Comparison of ENCODE assay signal across 24 cellular contexts in genomic region chr5:95969055-95969454, GRCh38. TPM values are rescaled to one million over a fixed set of nuclear protein-coding genes. Genes with fewer than 3 reads are reported as not detected.
A peak's percentile ranks its signal among the peaks of the same experiment; 100 is the strongest.
DNase-seq lines count a peak whose midpoint lies in the region; ATAC-seq, FAIRE-seq and TF ChIP-seq lines count a peak whose summit lies in the region.
"Had no signal": no experiment of that assay in that cellular context is flagged by ENCODE, and none has a peak within 500 bp of the region (broad histone marks: within the 10 kb centered on the region; RNA-seq: fewer than 3 reads in every experiment).

No MANE protein-coding gene starts in this region.

- TF ChIP-seq POLR2A in IMR-90 (IDR thresholded peaks at IDR 0.05; ENCODE audit: low read depth, low read length) (no peak), HepG2 (IDR thresholded peaks at IDR 0.05; ENCODE audit: insufficient read depth in 1 of 2, low read depth in 2 of 2, low read length in 2 of 2) (no peak), transverse colon (IDR thresholded peaks at IDR 0.05) (no peak)

- H2BK120ac ChIP-seq in IMR-90 (ENCODE audit: low read depth, low read length): no peak overlapping the region

- H4K5ac ChIP-seq in IMR-90 (ENCODE audit: low read depth, low read length): no peak overlapping the region; the same call in 1 of the 2 replicates

- H2AFZ ChIP-seq in IMR-90 (replicated peaks; ENCODE audit: low read length, poor library complexity) (no peak overlapping the region), HepG2 (ENCODE audit: low read length) (no peak overlapping the region)

- no peak overlapping the region for H4K8ac ChIP-seq in IMR-90 (ENCODE audit: low read depth in 2 of 2, low read length in 2 of 2)

- TF ChIP-seq CTCF in IMR-90 (conservative IDR thresholded peaks at IDR 0.05; ENCODE audit: low read depth, low read length) (no peak), HepG2 (CRISPR knock-in tag; IDR thresholded peaks at IDR 0.05) (no peak), mucosa of descending colon (IDR thresholded peaks at IDR 0.05) (no peak), tibial artery (IDR thresholded peaks at IDR 0.05) (no peak), transverse colon (IDR thresholded peaks at IDR 0.05) (no peak)

- no peak overlapping the region for H3K14ac ChIP-seq in IMR-90 (replicated peaks; ENCODE audit: low read depth, low read length)

- H4K91ac ChIP-seq in IMR-90 (ENCODE audit: insufficient read depth, low read depth, low read length): no peak overlapping the region

- dilution Hi-C loops in IMR-90 (cut with HindIII; ENCODE audit: low sequenced_read_pairs, unreplicated experiment): no loop called here

- H3K56ac ChIP-seq in IMR-90 (ENCODE audit: extremely low read depth, insufficient read depth, low read length): no peak overlapping the region

- H2BK20ac ChIP-seq in IMR-90 (ENCODE audit: low read depth, low read length): no peak overlapping the region

- 0 out of 3 replicates have a peak overlapping the region, but pooled peaks have one; percentile 11 for H2BK15ac ChIP-seq in IMR-90 (ENCODE audit: low read depth, low read length)

- TF ChIP-seq EP300 in HepG2 (IDR thresholded peaks at IDR 0.05; ENCODE audit: low read depth in 2 of 2, low read length in 2 of 2): 0 out of 4 replicates have a peak, but pooled peaks of 1 of the 2 experiments have one; percentile 5
- TF ChIP-seq EP300 in HepG2 (CRISPR knock-in tag; IDR thresholded peaks at IDR 0.05; ENCODE audit: borderline replicate concordance): no peak
- no peak for TF ChIP-seq EP300 in transverse colon (IDR thresholded peaks at IDR 0.05; ENCODE audit: low read depth)

- H3K9ac ChIP-seq in IMR-90 (ENCODE audit: low read depth, low read length) (no peak overlapping the region), HepG2 (ENCODE audit: insufficient read depth, low read depth, low read length) (peak overlapping the region; percentile 16; the same call in 1 of the 2 replicates)
- H3K9ac ChIP-seq: BLaER1 had no signal

- peaks cover 29% of the 10 kb centered on the region for H3K79me2 ChIP-seq in HepG2 (ENCODE audit: insufficient read depth, low read length)

- H3K36me3 ChIP-seq in IMR-90 (ENCODE audit: control insufficient read depth, insufficient read depth, low read length): no peaks in the 10 kb centered on the region
- no peaks in the 10 kb centered on the region for H3K36me3 ChIP-seq in HepG2 (replicated peaks in 1 of 2; ENCODE audit: control insufficient read depth in 1 of 2, insufficient read depth in 2 of 2, low read length in 2 of 2)
- H3K36me3 ChIP-seq in mucosa of descending colon (ENCODE audit: low read depth): no peaks in the 10 kb centered on the region
- no peaks in the 10 kb centered on the region for H3K36me3 ChIP-seq in small intestine (ENCODE audit: control insufficient read depth in 2 of 2, insufficient read depth in 2 of 2, low read length in 2 of 2)
- no peaks in the 10 kb centered on the region for H3K36me3 ChIP-seq in tibial artery
- H3K36me3 ChIP-seq in transverse colon: no peaks in the 10 kb centered on the region
- H3K36me3 ChIP-seq: BLaER1, HAP-1 had no signal

- H3K27ac ChIP-seq in IMR-90 (ENCODE audit: insufficient read depth, low read length) (no peak overlapping the region), HepG2 (ENCODE audit: extremely low read length, insufficient read depth, low read length) (peak overlapping the region; percentile 63), small intestine (ENCODE audit: low read depth in 1 of 2, low read length in 1 of 2) (no peak overlapping the region), tibial artery (no peak overlapping the region), transverse colon (no peak overlapping the region)
- H3K27ac ChIP-seq: 22Rv1, BLaER1, C4-2B had no signal

- peak overlapping the region; percentile 46; the same call in 1 of the 2 replicates for H3K18ac ChIP-seq in IMR-90 (ENCODE audit: low read depth, low read length)

- intact Hi-C loops in IMR-90 (cut with micrococcal nuclease): no loop called here
- intact Hi-C loops in HepG2 (cut with micrococcal nuclease; ENCODE audit: unreplicated experiment): loop anchor here (10.0 kb wide), 1 partner anchor 46 kb away; no protein-coding TSS in a partner anchor
- intact Hi-C loops in mucosa of descending colon (cut with DNase I, micrococcal nuclease): loop anchor here in 1 of 2 donors (10.0 kb wide), 1 partner anchor 366 kb away; no protein-coding TSS in a partner anchor
- intact Hi-C loops in tibial artery (cut with DNase I; ENCODE audit: low total_unique reads): loop anchor here (10.0 kb wide), 1 partner anchor 696 kb away; the partner anchor contains the start of gene CAST
- intact Hi-C loops in transverse colon (cut with DNase I; ENCODE audit: low total_unique reads): no loop called here

- CTCF ChIA-PET in IMR-90 (lab: Yijun Ruan, JAX) (no interaction called here), HepG2 (lab: Yijun Ruan, JAX; ENCODE audit: low intra/inter-chr PET ratio, low total read pairs) (no interaction called here)

- no peak overlapping the region for H3K23ac ChIP-seq in IMR-90 (ENCODE audit: low read depth, low read length)

- peak overlapping the region; percentile 70 for H2BK5ac ChIP-seq in IMR-90 (ENCODE audit: low read depth, low read length, poor library complexity, severe bottlenecking)

- FAIRE-seq in HepG2 (lab: Jason Lieb, UNC): no peak
- FAIRE-seq in small intestine (lab: Jason Lieb, UNC): no peak
- FAIRE-seq: A204.1, GM12878, H54 had no signal

- H3K27me3 ChIP-seq in IMR-90 (ENCODE audit: control insufficient read depth, insufficient read depth, low read length): no peaks in the 10 kb centered on the region
- H3K27me3 ChIP-seq in HepG2 (ENCODE audit: control insufficient read depth in 1 of 2, insufficient read depth in 2 of 2, low read length in 2 of 2): no peaks in the 10 kb centered on the region
- no peaks in the 10 kb centered on the region for H3K27me3 ChIP-seq in small intestine (ENCODE audit: control insufficient read depth in 2 of 2, insufficient read depth in 2 of 2, low read length in 2 of 2)
- H3K27me3 ChIP-seq in tibial artery: no peaks in the 10 kb centered on the region
- no peaks in the 10 kb centered on the region for H3K27me3 ChIP-seq in transverse colon
- H3K27me3 ChIP-seq: BLaER1 had no signal

- H3K79me1 ChIP-seq in IMR-90 (ENCODE audit: low read depth in 1 of 2, low read length in 2 of 2): peaks cover 5 to 8% of the 10 kb centered on the region in 2 experiments; a peak in 3 of 4 replicates

- in situ Hi-C loops in IMR-90 (cut with MboI; ENCODE audit: low sequenced_read_pairs) (no loop called here), HepG2 (cut with HindIII; ENCODE audit: extremely low pct_ligation_motif_present, low pct_unique_long_range_greater_than_20kb) (loop anchor here (10.0 kb wide), 1 partner anchor 366 kb away; no protein-coding TSS in a partner anchor), transverse colon (cut with MboI; ENCODE audit: low pct_ligation_motif_present in 1 of 4, low pct_unique_long_range_greater_than_20kb in 1 of 4, low sequenced_read_pairs in 3 of 4) (loop anchor here in 2 of 4 donors (25.0 kb wide), 2 partner anchors 107 to 368 kb away; no protein-coding TSS in a partner anchor)

- 98% methylated on average over 5 of the region's 5 CpGs; no CpG with 5 or more reads in 1 of the 2 experiments for WGBS in IMR-90 (ENCODE audit: extremely low coverage in 2 of 2, insufficient read length in 1 of 2), 2 experiments
- 92% methylated on average over 5 of the region's 5 CpGs for WGBS in HepG2 (ENCODE audit: low lambda C conversion rate)
- 52 to 77% (median 70%) methylated on average over 5 of the region's 5 CpGs for WGBS in small intestine, 3 donors
- 83 to 92% methylated on average over 5 of the region's 5 CpGs for WGBS in transverse colon (ENCODE audit: low coverage in 1 of 2), 2 donors

- no peak overlapping the region for H3K4ac ChIP-seq in IMR-90 (ENCODE audit: low read depth, low read length)

- TF ChIP-seq RAD21 in IMR-90 (IDR thresholded peaks at IDR 0.05; ENCODE audit: low read length) (no peak), HepG2 (CRISPR knock-in tag; IDR thresholded peaks at IDR 0.05) (no peak)

- BruUV-seq in IMR-90 (replicated peaks; lab: Mats Ljungman, UMichigan) (no TSS peak), HepG2 (replicated peaks; lab: Mats Ljungman, UMichigan) (no TSS peak)

- DNase-seq in IMR-90 (no peak), HepG2 (ENCODE audit: low spot score) (no peak), mucosa of descending colon (no peak), small intestine (peak; percentile 67), tibial artery (no peak), transverse colon (no peak)
- DNase-seq: Caco-2; CD4-positive, CD25-positive, alpha-beta regulatory T cell; CD8-positive, alpha-beta T cell; DMS 273 treated with DMSO at 0.1 percent for 48 hours; DMS79; EL; GDM1; GOT3; HFFc6 had no signal

- no peak overlapping the region for H2AK5ac ChIP-seq in IMR-90 (ENCODE audit: low read depth, low read length)

- H3K9me3 ChIP-seq in IMR-90 (ENCODE audit: control insufficient read depth, insufficient read depth, low read length): peaks cover 2% of the 10 kb centered on the region; the same call in 1 of the 2 replicates
- H3K9me3 ChIP-seq in HepG2 (ENCODE audit: low read length): no peaks in the 10 kb centered on the region
- H3K9me3 ChIP-seq in mucosa of descending colon: no peaks in the 10 kb centered on the region
- no peaks in the 10 kb centered on the region for H3K9me3 ChIP-seq in small intestine (ENCODE audit: control insufficient read depth, low read depth)
- no peaks in the 10 kb centered on the region for H3K9me3 ChIP-seq in tibial artery
- H3K9me3 ChIP-seq in transverse colon: no peaks in the 10 kb centered on the region
- H3K9me3 ChIP-seq: BLaER1, Caco-2, HAP-1 had no signal

- H3K9me1 ChIP-seq in IMR-90 (ENCODE audit: insufficient read depth, low read length): 0 out of 2 replicates have a peak, but pooled peaks cover 3% of the 10 kb centered on the region

- H4K20me1 ChIP-seq in IMR-90 (ENCODE audit: insufficient read depth, low read length): no peaks in the 10 kb centered on the region
- no peaks in the 10 kb centered on the region for H4K20me1 ChIP-seq in HepG2 (ENCODE audit: insufficient read depth, low read length)
- H4K20me1 ChIP-seq: BLaER1 had no signal

- peaks cover 10% of the 10 kb centered on the region for H3K4me1 ChIP-seq in IMR-90 (ENCODE audit: control insufficient read depth, insufficient read depth, low read length)
- H3K4me1 ChIP-seq in HepG2 (ENCODE audit: insufficient read depth, low read length): peaks cover 70% of the 10 kb centered on the region
- peaks cover 8% of the 10 kb centered on the region for H3K4me1 ChIP-seq in mucosa of descending colon (ENCODE audit: low read depth)
- no peaks in the 10 kb centered on the region for H3K4me1 ChIP-seq in small intestine (ENCODE audit: control insufficient read depth in 2 of 2, insufficient read depth in 1 of 2, low read depth in 1 of 2, low read length in 1 of 2)
- H3K4me1 ChIP-seq in tibial artery: no peaks in the 10 kb centered on the region
- H3K4me1 ChIP-seq in transverse colon: peaks cover 0 to 8% (median 0%) of the 10 kb centered on the region in 4 donors
- H3K4me1 ChIP-seq: BLaER1, HAP-1 had no signal

- H3K4me2 ChIP-seq in IMR-90 (ENCODE audit: low read depth, low read length) (no peak overlapping the region), HepG2 (ENCODE audit: low read depth, low read length) (peak overlapping the region; percentile 63)
- H3K4me2 ChIP-seq: BLaER1 had no signal

- ATAC-seq in IMR-90 (ENCODE audit: low read depth): no peak
- no peak for ATAC-seq in HepG2
- ATAC-seq in mucosa of descending colon: peak; percentile 55
- ATAC-seq in HG03469 (IDR thresholded peaks at IDR 0.05; ENCODE audit: unreplicated experiment): no peak
- ATAC-seq in GM18868 (IDR thresholded peaks at IDR 0.05; ENCODE audit: unreplicated experiment): no peak
- ATAC-seq: CD8-positive, alpha-beta T cell; GM12878 had no signal

- H3K4me3 ChIP-seq in IMR-90 (ENCODE audit: insufficient read depth, low read depth, low read length) (no peak overlapping the region), HepG2 (replicated peaks in 1 of 3; ENCODE audit: insufficient read depth in 1 of 3, low read depth in 2 of 3, low read length in 3 of 3) (no peak overlapping the region; a peak in 1 of 6 replicates), mucosa of descending colon (no peak overlapping the region), small intestine (ENCODE audit: low read depth in 1 of 2, low read length in 2 of 2) (no peak overlapping the region), tibial artery (no peak overlapping the region), transverse colon (no peak overlapping the region)
- H3K4me3 ChIP-seq: BLaER1, GM12878, HAP-1 had no signal

- H2AK9ac ChIP-seq in IMR-90 (replicated peaks; ENCODE audit: low read depth, low read length, poor library complexity): no peak overlapping the region

- POLR2A ChIA-PET in IMR-90 (lab: Charles Lee; ENCODE audit: unreplicated experiment) (no interaction called here), HepG2 (lab: Yijun Ruan, JAX) (interaction anchor here (1.0 to 4.0 kb wide), 3 partner anchors 17 to 107 kb away, joined by 3 to 27 read pairs (median 9); no protein-coding TSS in a partner anchor)

RNA-seq across cellular contexts. Expression of gene ELL2, which starts 7.4 kb away (rescaled TPM):
- 92.5 and 137 TPM in 2 replicates for total RNA-seq in IMR-90 (2012; rRNA removed)
- polyA plus RNA-seq in IMR-90 (2012; rRNA removed): 52.4 and 61.4 TPM in 2 replicates
- polyA plus RNA-seq in IMR-90 (2012; cell fraction: cytosol; rRNA removed): 16.4 and 21.9 TPM in 2 replicates
- polyA plus RNA-seq in IMR-90 (2012; cell fraction: nucleus; rRNA removed; ENCODE audit: low replicate concordance): 23.4 and 161 TPM in 2 replicates
- 64.5 and 78.9 TPM in 2 replicates for total RNA-seq in HepG2 (2016; rRNA removed; fragmentation: Illumina TruSeq; extraction: Trizol)
- total RNA-seq in HepG2 (2016; cell fraction: cytosol; rRNA removed; fragmentation: Illumina TruSeq; extraction: Trizol; ENCODE audit: low read depth): 19.2 and 20.4 TPM in 2 replicates
- total RNA-seq in HepG2 (2016; cell fraction: insoluble cytoplasmic fraction; rRNA removed; fragmentation: Illumina TruSeq; extraction: Trizol): 69.3 and 74.8 TPM in 2 replicates
- total RNA-seq in HepG2 (2016; cell fraction: membrane; rRNA removed; fragmentation: Illumina TruSeq; extraction: Trizol): 73.2 and 75.4 TPM in 2 replicates
- total RNA-seq in HepG2 (2016; cell fraction: nucleus; rRNA removed; fragmentation: Illumina TruSeq; extraction: Trizol): 121 and 123 TPM in 2 replicates
- polyA plus RNA-seq in HepG2 (2011; rRNA removed): 75.7 and 97.1 TPM in 2 replicates
- 40.8 and 54.3 TPM in 2 replicates for polyA plus RNA-seq in HepG2 (2011; cell fraction: cytosol; rRNA removed)
- 68.9 and 74.9 TPM in 2 replicates for polyA plus RNA-seq in HepG2 (2011; cell fraction: nucleus; rRNA removed)
- polyA plus RNA-seq in HepG2 (2012): 87.7 and 101 TPM in 2 replicates
- 13.4 and 15.1 TPM in 2 replicates for polyA plus RNA-seq in HepG2 (2016; cell fraction: cytosol; fragmentation: Illumina TruSeq; extraction: Trizol; ENCODE audit: low read depth)
- 81.1 and 83.2 TPM in 2 replicates for polyA plus RNA-seq in HepG2 (2016; cell fraction: insoluble cytoplasmic fraction; fragmentation: Illumina TruSeq; extraction: Trizol; ENCODE audit: low read depth)
- polyA plus RNA-seq in HepG2 (2016; cell fraction: membrane; fragmentation: Illumina TruSeq; extraction: Trizol; ENCODE audit: low read depth): 49.0 and 50.1 TPM in 2 replicates
- 115 and 124 TPM in 2 replicates for polyA plus RNA-seq in HepG2 (2016; cell fraction: nucleus; fragmentation: Illumina TruSeq; extraction: Trizol; ENCODE audit: insufficient read depth, low read depth)
- 37.6 and 93.4 TPM in 2 replicates for polyA minus RNA-seq in HepG2 (2011; rRNA and poly(A)+ RNA removed; ENCODE audit: low replicate concordance)
- 82.9 and 96.7 TPM in 2 replicates for polyA minus RNA-seq in HepG2 (2011; cell fraction: cytosol; rRNA and poly(A)+ RNA removed)
- polyA minus RNA-seq in HepG2 (2011; cell fraction: nucleus; rRNA and poly(A)+ RNA removed): 685 and 799 TPM in 2 replicates
- 10 to 100 TPM; 26.9 to 42.7 (median 31.7) TPM for total RNA-seq in mucosa of descending colon
- polyA plus RNA-seq in small intestine: 10 to 100 TPM in 2 of 3 donors, 1 to 10 TPM in 1; 9.7 to 13.9 (median 10.5) TPM
- 10 to 100 TPM in 3 of 4 donors, 1 to 10 TPM in 1; 5.8 to 46.8 (median 19.7) TPM for total RNA-seq in transverse colon

Comparison
In these comparisons a context has a peak if more than half of its experiments do, and no peak if none do; other contexts are left out.
1. intact Hi-C loops: an anchor here in HepG2 (10.0 kb wide) and tibial artery (10.0 kb wide); none called in IMR-90 and transverse colon.